ENCODE assay signal across 8 cellular contexts in the genomic region with DNA sequence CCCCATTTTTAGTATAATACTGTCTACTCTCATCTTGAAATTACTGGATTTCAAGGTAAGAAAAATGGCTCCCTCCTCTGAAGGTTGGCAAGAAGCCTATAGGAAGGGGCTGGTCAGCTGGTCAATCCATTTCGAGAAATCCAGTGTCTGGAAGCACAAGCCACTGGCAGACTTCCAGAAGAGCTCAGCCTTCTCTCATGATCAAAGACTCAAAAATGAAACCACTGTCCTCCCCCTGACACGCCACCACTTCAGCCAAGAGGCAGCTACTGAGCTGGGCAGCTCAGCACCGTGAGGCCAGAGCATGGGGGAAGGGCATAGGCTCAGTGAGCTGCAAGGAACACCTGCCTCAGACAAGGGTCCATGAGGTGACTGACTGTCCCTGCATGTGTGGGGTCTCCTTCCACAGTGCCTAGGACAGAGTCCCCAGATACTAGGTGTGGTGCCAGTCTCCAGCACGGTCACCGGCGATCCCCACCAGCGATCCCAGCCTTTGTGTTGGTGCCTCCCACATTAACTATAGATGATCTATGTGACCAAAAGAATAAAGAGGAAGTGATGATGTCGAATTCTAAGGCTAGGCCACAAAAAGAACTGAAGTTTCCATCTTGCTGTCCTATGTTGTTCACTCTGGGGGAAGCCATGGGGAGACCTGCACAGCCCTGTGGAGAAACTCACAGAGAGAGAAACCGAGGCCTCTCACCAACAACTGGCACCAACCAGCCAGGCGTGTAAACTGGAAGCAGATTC.
DNase-seq lines count a peak whose midpoint lies in the region; ATAC-seq and TF ChIP-seq lines count a peak whose summit lies in the region.

No MANE protein-coding gene starts in this region.

- peak overlapping the region; percentile 95 for H3K27ac Mint-ChIP-seq in mesothelial cell of epicardium

- no peaks in the 10 kb centered on the region for H3K9me3 Mint-ChIP-seq in mesothelial cell of epicardium

- H3K27ac ChIP-seq in dorsolateral prefrontal cortex (peak overlapping the region in 57 of 59 donors; percentile 5 to 94 (median 87)), vagina (peak overlapping the region; percentile 53)

- no peaks in the 10 kb centered on the region for H3K27me3 ChIP-seq in dorsolateral prefrontal cortex
- H3K27me3 ChIP-seq in vagina = no peaks in the 10 kb centered on the region

- no peaks in the 10 kb centered on the region for H3K36me3 ChIP-seq in vagina

- H3K4me1 Mint-ChIP-seq in mesothelial cell of epicardium = peaks cover 51% of the 10 kb centered on the region

- TF ChIP-seq POLR2A in vagina (IDR thresholded peaks at IDR 0.05) = no peak

- TF ChIP-seq CTCF in dorsolateral prefrontal cortex (IDR thresholded peaks at IDR 0.05 in 54 of 56, conservative IDR thresholded peaks at IDR 0.05 in 2 of 56; ENCODE audit: low read depth in 1 of 56, partially characterized antibody in 56 of 56) (no peak), mesothelial cell of epicardium (IDR thresholded peaks at IDR 0.05; ENCODE audit: unreplicated experiment) (no peak), vagina (IDR thresholded peaks at IDR 0.05) (no peak)

- H3K4me3 Mint-ChIP-seq in mesothelial cell of epicardium = no peak overlapping the region

- intact Hi-C loops in dorsolateral prefrontal cortex (cut with DNase I) = no loop called here
- intact Hi-C loops in vagina (cut with DNase I) = no loop called here

- peak overlapping the region in 3 of 59 donors; percentile 1 to 27 (median 9) for H3K4me3 ChIP-seq in dorsolateral prefrontal cortex
- no peak overlapping the region for H3K4me3 ChIP-seq in vagina

- ATAC-seq in GM18861 (IDR thresholded peaks at IDR 0.05; ENCODE audit: unreplicated experiment) (no peak), GM18907 (IDR thresholded peaks at IDR 0.05; ENCODE audit: unreplicated experiment) (no peak)

- H3K9me3 ChIP-seq in vagina = no peaks in the 10 kb centered on the region

- no peaks in the 10 kb centered on the region for H3K27me3 Mint-ChIP-seq in mesothelial cell of epicardium (ENCODE audit: low read depth)

- H3K36me3 Mint-ChIP-seq in mesothelial cell of epicardium = peaks cover 5% of the 10 kb centered on the region

- H3K4me1 ChIP-seq in vagina = peaks cover 33% of the 10 kb centered on the region

- DNase-seq in SKM-1 (lab: John Stamatoyannopoulos, UW; ENCODE audit: unreplicated experiment) (peak; percentile 5), SKM-1 treated with dmso at 0.1 percent for 144 hours (lab: John Stamatoyannopoulos, UW; ENCODE audit: unreplicated experiment) (no peak), dorsolateral prefrontal cortex (peak in 1 of 10 donors; percentile 70), mesothelial cell of epicardium (ENCODE audit: low spot score in 2 of 2, unreplicated experiment in 2 of 2) (peak; percentile 51 to 64), vagina (ENCODE audit: extremely low spot score in 2 of 2) (no peak), KG1 (lab: John Stamatoyannopoulos, UW) (no peak)

Comparison
In these comparisons a context has a peak if more than half of its experiments do, and no peak if none do; other contexts are left out.
1. DNase-seq: peak in SKM-1 (single experiment) and mesothelial cell of epicardium (2 of 2); none in SKM-1 treated with dmso at 0.1 percent for 144 hours (single experiment), vagina (0 of 2) and KG1 (single experiment).